Comparison of ENCODE assay signal across 8 cellular contexts in the genomic region with DNA sequence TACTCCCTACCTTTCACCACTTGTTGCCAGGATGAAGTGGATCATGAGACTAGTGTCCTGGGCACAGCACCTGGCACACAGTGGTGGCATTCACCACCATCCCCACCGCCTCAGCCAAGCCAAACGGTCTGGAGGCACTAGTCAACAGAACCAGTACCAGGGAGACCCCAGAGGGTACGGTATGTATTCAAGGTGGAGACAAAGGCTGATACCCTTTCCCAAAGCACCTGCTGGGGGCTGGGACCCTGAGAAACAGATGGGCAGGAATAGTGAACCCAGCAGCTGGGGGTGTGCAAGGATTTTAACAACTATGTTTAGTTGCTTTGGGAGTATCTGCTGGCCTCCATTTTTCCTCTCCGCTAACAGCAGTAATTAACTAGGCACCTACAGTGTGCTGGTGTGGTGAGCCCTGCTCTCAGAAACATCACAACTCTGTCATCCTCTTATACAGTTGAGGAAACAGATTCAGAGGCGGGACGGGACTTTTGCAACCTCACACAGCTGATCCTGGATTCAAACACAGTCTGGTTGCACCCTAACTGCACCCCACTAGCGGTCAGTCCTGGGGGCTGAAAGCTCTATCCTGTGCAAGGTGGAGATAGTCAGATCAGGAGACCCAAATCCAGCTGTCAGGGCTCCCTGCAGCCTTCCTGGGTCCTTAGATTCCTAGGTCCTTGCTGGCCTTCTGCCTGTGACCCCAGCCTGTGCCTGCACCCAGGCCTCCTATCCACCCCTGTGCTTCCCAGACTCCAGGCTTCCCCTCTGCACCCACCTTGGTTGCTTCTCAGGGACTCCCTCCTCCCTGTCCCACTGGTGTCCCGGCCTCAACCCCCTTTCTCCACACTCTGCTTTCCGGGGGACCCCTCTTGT. TPM values are rescaled to one million over a fixed set of nuclear protein-coding genes. Genes with fewer than 3 reads are reported as not detected.
DNase-seq lines count a peak whose midpoint lies in the region; ATAC-seq, FAIRE-seq and TF ChIP-seq lines count a peak whose summit lies in the region.

No MANE protein-coding gene starts in this region.

- FAIRE-seq in HTR-8/SVneo (lab: Jason Lieb, UNC): no peak

- no peak overlapping the region for H4K5ac ChIP-seq in H9 (ENCODE audit: insufficient read length, low read depth, low read length)

- peaks cover 41% of the 10 kb centered on the region for H3K27me3 Mint-ChIP-seq in H9 (ENCODE audit: low read depth)

- no peaks in the 10 kb centered on the region for H3K4me1 ChIP-seq in H9 (ENCODE audit: insufficient read depth, low read length)
- H3K4me1 ChIP-seq in gastroesophageal sphincter: peaks cover 0 to 50% (median 13%) of the 10 kb centered on the region in 3 donors
- peaks cover 39 to 53% (median 52%) of the 10 kb centered on the region in 3 donors for H3K4me1 ChIP-seq in skeletal muscle tissue (ENCODE audit: control insufficient read depth in 3 of 3, insufficient read depth in 3 of 3, low read length in 3 of 3)

- no peak overlapping the region for H2BK15ac ChIP-seq in H9 (ENCODE audit: low read depth, low read length)

- H3T11ph ChIP-seq in H9 (ENCODE audit: low read length): no peak overlapping the region

- peaks cover 2% of the 10 kb centered on the region for H4K20me1 ChIP-seq in H9 (ENCODE audit: control insufficient read depth, insufficient read depth, insufficient read length)

- no peak overlapping the region for H3K27ac ChIP-seq in H9 (ENCODE audit: insufficient read length, low read depth, low read length)
- H3K27ac ChIP-seq in WERI-Rb-1: no peak overlapping the region
- H3K27ac ChIP-seq in gastroesophageal sphincter: peak overlapping the region in 3 of 4 donors; percentile 88 to 91 (median 89)
- H3K27ac ChIP-seq in skeletal muscle tissue (ENCODE audit: low read depth, low read length): peak overlapping the region; percentile 81

- H2BK5ac ChIP-seq in H9 (ENCODE audit: insufficient read length, low read length): no peak overlapping the region

- H3K4ac ChIP-seq in H9 (ENCODE audit: low read depth, low read length): no peak overlapping the region

- no peak for ATAC-seq in gastroesophageal sphincter
- ATAC-seq in HG03520 (IDR thresholded peaks at IDR 0.05; ENCODE audit: unreplicated experiment): no peak

- no peak overlapping the region for H2AK5ac ChIP-seq in H9 (ENCODE audit: insufficient read length, low read length)

- peaks cover 12% of the 10 kb centered on the region; the same call in 1 of the 2 replicates for H3K27me3 ChIP-seq in H9 (ENCODE audit: insufficient read depth, low read length)
- H3K27me3 ChIP-seq in WERI-Rb-1 (ENCODE audit: insufficient read depth, low read depth, severe bottlenecking): no peaks in the 10 kb centered on the region
- no peaks in the 10 kb centered on the region for H3K27me3 ChIP-seq in gastroesophageal sphincter
- H3K27me3 ChIP-seq in skeletal muscle tissue (ENCODE audit: control insufficient read depth in 3 of 3, insufficient read depth in 3 of 3, low read length in 3 of 3): no peaks in the 10 kb centered on the region

- H2BK20ac ChIP-seq in H9 (ENCODE audit: low read depth, low read length, poor library complexity, severe bottlenecking): no peak overlapping the region

- no peak overlapping the region for H2BK12ac ChIP-seq in H9 (ENCODE audit: insufficient read length, low read depth, low read length)

- no peaks in the 10 kb centered on the region for H3K9me3 Mint-ChIP-seq in H9

- no peak overlapping the region for H2AFZ ChIP-seq in H9 (ENCODE audit: low read length)

- H3K27ac Mint-ChIP-seq in H9: no peak overlapping the region

- H2BK120ac ChIP-seq in H9 (ENCODE audit: low read depth, low read length, poor library complexity, severe bottlenecking): no peak overlapping the region

- no peaks in the 10 kb centered on the region for H3K36me3 Mint-ChIP-seq in H9 (ENCODE audit: insufficient read depth in 1 of 3, low read depth in 3 of 3)

- no peak for TF ChIP-seq EP300 in gastroesophageal sphincter (IDR thresholded peaks at IDR 0.05)

- no peak overlapping the region for H3K14ac ChIP-seq in H9 (ENCODE audit: insufficient read depth, low read length)

- no peak for TF ChIP-seq POLR2A in gastroesophageal sphincter (IDR thresholded peaks at IDR 0.05)

- H3K36me3 ChIP-seq in WERI-Rb-1 (no peaks in the 10 kb centered on the region), gastroesophageal sphincter (peaks cover 0 to 9% of the 10 kb centered on the region in 2 donors), skeletal muscle tissue (ENCODE audit: control insufficient read depth in 3 of 3, insufficient read depth in 3 of 3, low read length in 3 of 3) (peaks cover 9 to 10% (median 9%) of the 10 kb centered on the region in 3 donors)

- no peaks in the 10 kb centered on the region for H3K79me1 ChIP-seq in H9 (ENCODE audit: insufficient read depth, low read depth, low read length, poor library complexity, severe bottlenecking)

- H3K4me2 ChIP-seq in H9 (ENCODE audit: insufficient read depth, insufficient read length, low read length): peak overlapping the region; percentile 27

- H3K9ac ChIP-seq in H9 (ENCODE audit: extremely low read depth, insufficient read length, low read length) (no peak overlapping the region), skeletal muscle tissue (ENCODE audit: low read depth in 1 of 3, low read length in 3 of 3) (peak overlapping the region; percentile 89 to 95 (median 89))

- no peak overlapping the region for H4K91ac ChIP-seq in H9 (ENCODE audit: insufficient read length, low read depth, low read length)

- DNase-seq in H9 (no peak), WERI-Rb-1 (no peak), HTR-8/SVneo (ENCODE audit: insufficient read length, low spot score) (no peak), glomerular visceral epithelial cell (ENCODE audit: extremely low spot score) (no peak), NCI-H1092 treated with DMSO at 0.1 percent for 48 hours (lab: John Stamatoyannopoulos, UW) (no peak)

- no peak overlapping the region for H3K23ac ChIP-seq in H9 (ENCODE audit: insufficient read length, low read depth, low read length)

- no peak overlapping the region for H3K18ac ChIP-seq in H9 (ENCODE audit: insufficient read length, low read depth, low read length)

- no peaks in the 10 kb centered on the region for H3K79me2 ChIP-seq in H9 (ENCODE audit: insufficient read depth, low read length)

- no peak overlapping the region for H3K56ac ChIP-seq in H9 (ENCODE audit: insufficient read length, low read depth, low read length)

- WGBS in H9 (ENCODE audit: extremely low coverage, insufficient read length, low lambda C conversion rate): no CpG with 5 or more reads among the region's 9 CpGs
- 74 to 75% methylated on average over 2 to 4 of the region's 9 CpGs for WGBS in gastroesophageal sphincter (ENCODE audit: low coverage in 1 of 2), 2 donors

- H3K4me3 Mint-ChIP-seq in H9: peak overlapping the region; percentile 66 to 88

- no peak overlapping the region for H4K8ac ChIP-seq in H9 (replicated peaks; ENCODE audit: insufficient read length, low read depth, low read length)

- H3K9me3 ChIP-seq in H9 (ENCODE audit: control insufficient read depth, low read depth, low read length) (no peaks in the 10 kb centered on the region), WERI-Rb-1 (ENCODE audit: severe bottlenecking) (no peaks in the 10 kb centered on the region), gastroesophageal sphincter (no peaks in the 10 kb centered on the region), skeletal muscle tissue (ENCODE audit: control insufficient read depth in 3 of 3, low read length in 3 of 3) (no peaks in the 10 kb centered on the region)

- H3K23me2 ChIP-seq in H9 (ENCODE audit: insufficient read length, low read depth, low read length, poor library complexity, severe bottlenecking): peaks cover 12% of the 10 kb centered on the region

- H3K4me1 Mint-ChIP-seq in H9: peaks cover 12 to 19% of the 10 kb centered on the region in 2 experiments

- TF ChIP-seq CTCF in H9 (conservative IDR thresholded peaks at IDR 0.05) (no peak), WERI-Rb-1 (IDR thresholded peaks at IDR 0.05; ENCODE audit: low read depth, low read length) (no peak), gastroesophageal sphincter (IDR thresholded peaks at IDR 0.05) (no peak)

- peak overlapping the region; percentile 51 for H3K4me3 ChIP-seq in WERI-Rb-1 (ENCODE audit: low read depth, low read length)
- peak overlapping the region; percentile 53 to 90 for H3K4me3 ChIP-seq in gastroesophageal sphincter
- peak overlapping the region; percentile 71 to 86 (median 84) for H3K4me3 ChIP-seq in skeletal muscle tissue (ENCODE audit: low read length in 3 of 3)

RNA-seq across cellular contexts. Expression of a gene that starts 1.2 kb away (rescaled TPM):
- total RNA-seq in H9 (2021) (9.9 and 10.2 TPM in 2 replicates), gastroesophageal sphincter (10 to 100 TPM; 26.8 to 54.6 (median 51.9) TPM), skeletal muscle tissue (36.5 TPM)

RNA-seq across cellular contexts. Expression of a gene that starts 41.1 kb away (rescaled TPM):
- total RNA-seq in H9 (2021) (66.4 and 69.2 TPM in 2 replicates), gastroesophageal sphincter (10 to 100 TPM; 11.6 to 45.0 (median 22.4) TPM), skeletal muscle tissue (20.4 TPM)

RNA-seq across cellular contexts. Expression of a gene that starts 47.5 kb away (rescaled TPM):
- 10.9 and 11.2 TPM in 2 replicates for total RNA-seq in H9 (2021)
- total RNA-seq in gastroesophageal sphincter: 10 to 100 TPM; 11.1 to 17.4 (median 14.2) TPM
- 10.4 TPM for total RNA-seq in skeletal muscle tissue

Comparison
In these comparisons a context has a peak if more than half of its experiments do, and no peak if none do; other contexts are left out.
1. H3K27ac ChIP-seq: peak in gastroesophageal sphincter (3 of 4) and skeletal muscle tissue (single experiment); none in H9 (single experiment) and WERI-Rb-1 (single experiment).
2. Peak in every context shown above with its lines, with median percentiles within 50 percentile points of each other: H3K4me3 ChIP-seq.